Comparison of ENCODE assay signal across 25 cellular contexts in the genomic region with DNA sequence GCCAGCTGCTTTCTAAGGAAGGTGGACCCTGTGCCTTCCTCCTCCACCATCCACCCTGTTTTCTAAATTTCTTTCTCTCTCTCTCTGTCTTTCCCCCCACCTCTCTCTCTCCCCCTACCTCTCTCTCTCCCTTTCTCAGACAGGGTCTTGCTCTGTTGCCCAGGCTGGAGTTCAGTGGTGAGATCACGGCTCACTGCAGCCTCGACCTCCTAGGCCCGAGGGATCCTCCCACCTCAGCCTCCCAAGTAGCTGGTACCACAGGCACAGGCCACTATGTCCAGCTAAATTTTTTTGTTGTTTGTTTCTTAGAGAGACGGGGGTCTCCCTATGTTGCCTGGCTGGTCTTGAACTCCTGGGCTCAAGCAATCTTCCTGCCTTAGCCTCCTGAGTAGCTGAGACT. TPM values are rescaled to one million over a fixed set of nuclear protein-coding genes. Genes with fewer than 3 reads are reported as not detected.
"Had no signal": no experiment of that assay in that cellular context is flagged by ENCODE, and none has a peak within 500 bp of the region (broad histone marks: within the 10 kb centered on the region; RNA-seq: fewer than 3 reads in every experiment).

No MANE protein-coding gene starts in this region.

- H3K9me3 ChIP-seq: lower lobe of right lung, neutrophil, pancreas, testis, tibial nerve, upper lobe of left lung had no signal

- H3K4me1 ChIP-seq: pancreas, testis had no signal

- H3K27ac ChIP-seq: lower lobe of right lung, neutrophil, pancreas, testis, tibial nerve, upper lobe of left lung had no signal

- H3K27me3 ChIP-seq: neutrophil, pancreas, testis, tibial nerve, upper lobe of left lung had no signal

- H3K4me3 ChIP-seq: lower lobe of right lung, pancreas, smooth muscle cell, testis, tibial nerve, upper lobe of left lung had no signal

- H3K4me2 ChIP-seq: smooth muscle cell had no signal

- FAIRE-seq: colon, endothelial cell of umbilical vein, frontal cortex, pancreas, urothelium cell line had no signal

- DNase-seq: effector CD8-positive, alpha-beta T cell; erythroblast; hypothalamus; immature natural killer cell; islet precursor cell; left ventricle myocardium superior; lower lobe of right lung; naive thymus-derived CD8-positive, alpha-beta T cell; pancreas; retina; stimulated activated CD4-positive, alpha-beta T cell treated with anti-CD3 and anti-CD28 coated beads, Interleukin-2, amount 100 ng/mL, for 24 hours; stimulated activated CD4-positive, alpha-beta T cell treated with anti-CD3 and anti-CD28 coated beads, Interleukin-4, amount 100 ng/mL, for 24 hours; stimulated activated naive CD8-positive, alpha-beta T cell treated with anti-CD3 and anti-CD28 coated beads, Interleukin-15, Interleukin-2, amounts not matched to agents 100 U/mL and 50 U/mL, for 24 hours; substantia nigra; testis; upper lobe of left lung had no signal

- H3K36me3 ChIP-seq: lower lobe of right lung, neutrophil, pancreas, tibial nerve, upper lobe of left lung had no signal

- ATAC-seq: left ventricle myocardium superior; lower lobe of right lung; naive thymus-derived CD8-positive, alpha-beta T cell; pancreas; stimulated activated memory B cell treated with anti-CD40 and anti-IgM and Interleukin-4, amounts not matched to agents 10 μg/mL and 1 μg/mL and 100 μg/mL, for 72 hours; stimulated activated naive CD8-positive, alpha-beta T cell treated with anti-CD3 and anti-CD28 coated beads, Interleukin-15, Interleukin-2, amounts not matched to agents 100 U/mL and 50 U/mL, for 24 hours had no signal

RNA-seq across cellular contexts. Expression of a gene that starts 59.8 kb away (rescaled TPM):
- total RNA-seq: endothelial cell of umbilical vein; fibroblast of villous mesenchyme; naive thymus-derived CD8-positive, alpha-beta T cell had no signal
- polyA plus RNA-seq: endothelial cell of umbilical vein; naive thymus-derived CD8-positive, alpha-beta T cell had no signal
